8 cellular contexts compared by ENCODE assay signal in genomic region chr1:84724128-84724860, GRCh38. TPM values are rescaled to one million over a fixed set of nuclear protein-coding genes. Genes with fewer than 3 reads are reported as not detected.
A peak's percentile ranks its signal among the peaks of the same experiment; 100 is the strongest.
DNase-seq lines count a peak whose midpoint lies in the region; ATAC-seq and TF ChIP-seq lines count a peak whose summit lies in the region.

No MANE protein-coding gene starts in this region.

- peaks cover 28% of the 10 kb centered on the region for H3F3A ChIP-seq in smooth muscle cell (ENCODE audit: low read depth)

- TF ChIP-seq POLR2A in lower leg skin (IDR thresholded peaks at IDR 0.05) = no peak

- no peaks in the 10 kb centered on the region for H3K36me3 ChIP-seq in brain microvascular endothelial cell (replicated peaks)
- H3K36me3 ChIP-seq in smooth muscle cell (ENCODE audit: low read depth) = no peaks in the 10 kb centered on the region

- no peaks in the 10 kb centered on the region for H3K9me3 ChIP-seq in smooth muscle cell (replicated peaks; ENCODE audit: low read depth)

- TF ChIP-seq CTCF in brain microvascular endothelial cell (IDR thresholded peaks at IDR 0.05; ENCODE audit: low read depth, low read length, missing control alignments) (peak; percentile 68), smooth muscle cell (IDR thresholded peaks at IDR 0.05; ENCODE audit: borderline replicate concordance, insufficient read depth, poor library complexity, severe bottlenecking) (peak; percentile 39), lower leg skin (IDR thresholded peaks at IDR 0.05) (no peak)

- ATAC-seq in GM19438 (IDR thresholded peaks at IDR 0.05; ENCODE audit: low read depth, unreplicated experiment) (peak; percentile 62), HG03045 (IDR thresholded peaks at IDR 0.05; ENCODE audit: unreplicated experiment) (no peak)

- H3K27me3 ChIP-seq in brain microvascular endothelial cell (replicated peaks) (no peaks in the 10 kb centered on the region), smooth muscle cell (ENCODE audit: low read depth) (no peaks in the 10 kb centered on the region)

- no peaks in the 10 kb centered on the region for H3K79me2 ChIP-seq in smooth muscle cell (ENCODE audit: low read depth)

- in situ Hi-C loops in brain microvascular endothelial cell (cut with HindIII; ENCODE audit: low pct_ligation_motif_present, low sequenced_read_pairs) = no loop called here

- WGBS in smooth muscle cell (ENCODE audit: low lambda C conversion rate) = 61% methylated on average over 17 of the region's 17 CpGs
- WGBS in lower leg skin, 2 donors = 77 to 81% methylated on average over 17 of the region's 17 CpGs

- DNase-seq in T follicular helper cell (ENCODE audit: low read depth) = peak; percentile 21
- DNase-seq in brain microvascular endothelial cell = no peak
- DNase-seq in smooth muscle cell (lab: John Stamatoyannopoulos, UW; ENCODE audit: unreplicated experiment) = no peak
- DNase-seq in HPDE6-E6E7 (ENCODE audit: extremely low spot score) = no peak
- no peak for DNase-seq in lower leg skin (ENCODE audit: low spot score in 2 of 2)
- DNase-seq in NCI-H510A (lab: John Stamatoyannopoulos, UW) = no peak

- H3K4me3 ChIP-seq in brain microvascular endothelial cell (ENCODE audit: low read depth, low read length) (no peak overlapping the region), smooth muscle cell (no peak overlapping the region), lower leg skin (ENCODE audit: low read depth, poor library complexity, severe bottlenecking) (no peak overlapping the region)

- H3K9ac ChIP-seq in smooth muscle cell (ENCODE audit: low read depth) = no peak overlapping the region

- intact Hi-C loops in lower leg skin (cut with DNase I; ENCODE audit: low total_unique reads) = loop anchor here (5.0 kb wide), 1 partner anchor 783 kb away; no protein-coding TSS in a partner anchor

- H3K4me2 ChIP-seq in smooth muscle cell = no peak overlapping the region

- no peaks in the 10 kb centered on the region for H4K20me1 ChIP-seq in smooth muscle cell (ENCODE audit: low read depth)

- peaks cover 36% of the 10 kb centered on the region for H3K4me1 ChIP-seq in smooth muscle cell (ENCODE audit: low read depth)

- no peak overlapping the region for H2AFZ ChIP-seq in smooth muscle cell (ENCODE audit: low read depth)

- H3K27ac ChIP-seq in brain microvascular endothelial cell = no peak overlapping the region
- no peak overlapping the region for H3K27ac ChIP-seq in smooth muscle cell (ENCODE audit: low read depth)

RNA-seq across cellular contexts. Expression of gene SSX2IP, which starts 34.0 kb away (rescaled TPM):
- 60.9 and 69.7 TPM in 2 replicates for total RNA-seq in smooth muscle cell
- 22.4 and 27.4 TPM in 2 replicates for polyA plus RNA-seq in smooth muscle cell
- total RNA-seq in lower leg skin = 1 to 10 TPM; 6.7 to 9.3 (median 8.8) TPM

Comparison
In these comparisons a context has a peak if more than half of its experiments do, and no peak if none do; other contexts are left out.
1. CTCF ChIP-seq: peak in brain microvascular endothelial cell (single experiment) and smooth muscle cell (single experiment); none in lower leg skin (0 of 3).